ENCODE assay signal across 8 cellular contexts in the genomic region with DNA sequence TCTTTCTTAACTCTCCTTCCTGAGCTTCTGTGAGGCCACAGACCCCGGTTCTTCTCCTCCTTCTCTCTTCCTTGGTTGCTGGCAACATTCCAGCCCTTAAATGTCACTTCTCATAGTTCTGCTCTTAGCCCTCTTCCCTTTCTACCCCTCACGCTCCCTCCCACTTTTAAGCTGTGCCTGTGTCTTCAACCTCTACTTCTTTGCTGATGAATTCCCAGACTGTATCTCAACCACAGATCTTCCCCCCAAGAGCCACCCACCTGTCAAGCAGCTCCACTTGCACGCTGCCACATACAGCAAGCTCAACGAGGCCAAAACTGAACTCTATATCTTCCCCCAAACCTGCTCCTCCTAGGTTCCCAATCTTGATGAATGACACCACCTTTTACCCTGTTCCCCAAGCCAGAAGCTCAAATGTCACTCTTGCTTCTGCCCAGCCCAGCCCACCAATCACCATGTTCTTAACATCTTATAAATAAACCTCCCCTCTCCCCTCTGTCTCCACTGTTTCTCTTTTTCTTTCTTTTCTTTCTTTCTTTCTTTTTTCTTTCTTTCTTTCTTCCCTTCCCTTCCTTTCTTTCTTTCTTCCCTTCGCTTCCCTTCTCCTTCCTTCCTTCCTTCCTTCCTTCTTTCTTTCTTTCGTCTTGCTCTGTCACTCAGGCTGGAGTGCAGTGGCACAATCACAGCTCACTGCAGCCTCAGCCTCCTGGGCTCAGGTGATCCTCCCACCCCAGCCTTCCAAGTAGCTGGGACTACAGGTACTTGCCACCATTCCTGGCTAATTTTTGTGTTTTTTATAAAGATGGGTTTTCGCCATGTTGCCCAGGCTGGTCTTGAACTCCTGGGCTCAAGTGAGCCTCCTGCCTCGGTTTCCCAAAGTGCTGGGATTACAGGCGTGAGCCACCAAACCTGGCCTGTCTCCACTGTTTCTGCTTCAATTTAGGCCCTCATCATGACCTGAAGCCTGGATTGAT. TPM values are rescaled to one million over a fixed set of nuclear protein-coding genes. Genes with fewer than 3 reads are reported as not detected.
DNase-seq lines count a peak whose midpoint lies in the region; FAIRE-seq and TF ChIP-seq lines count a peak whose summit lies in the region.

No MANE protein-coding gene starts in this region.

- H3K4me3 ChIP-seq in WERI-Rb-1 (ENCODE audit: low read depth, low read length): no peak overlapping the region

- no peaks in the 10 kb centered on the region for H3K27me3 ChIP-seq in WERI-Rb-1 (ENCODE audit: insufficient read depth, low read depth, severe bottlenecking)

- H3K9me3 ChIP-seq in WERI-Rb-1 (ENCODE audit: severe bottlenecking): no peaks in the 10 kb centered on the region

- H3K9me3 Mint-ChIP-seq in activated naive CD8-positive, alpha-beta T cell (ENCODE audit: low read depth): no peaks in the 10 kb centered on the region

- no peak overlapping the region for H3K27ac ChIP-seq in WERI-Rb-1

- TF ChIP-seq POLR2A in GM12891 (IDR thresholded peaks at IDR 0.05; ENCODE audit: low read depth, low read length): peak; percentile 72

- peak overlapping the region; percentile 90 for H3K27ac Mint-ChIP-seq in activated naive CD8-positive, alpha-beta T cell

- TF ChIP-seq CTCF in WERI-Rb-1 (IDR thresholded peaks at IDR 0.05; ENCODE audit: low read depth, low read length): no peak

- peak; percentile 86 for FAIRE-seq in GM12891 (lab: Jason Lieb, UNC)

- peaks cover 64% of the 10 kb centered on the region for H3K4me1 Mint-ChIP-seq in activated naive CD8-positive, alpha-beta T cell (ENCODE audit: low read depth)

- no peaks in the 10 kb centered on the region for H3K36me3 Mint-ChIP-seq in activated naive CD8-positive, alpha-beta T cell

- DNase-seq in GM12891 (ENCODE audit: insufficient read length, low spot score) (no peak), NOMO-1 treated with DMSO at 0.1 percent for 48 hours (lab: John Stamatoyannopoulos, UW; ENCODE audit: unreplicated experiment) (peak; percentile 74), NCI-H2107 (lab: John Stamatoyannopoulos, UW) (no peak), NCI-H1694 (lab: John Stamatoyannopoulos, UW) (no peak), NCI-H69 (lab: John Stamatoyannopoulos, UW) (no peak), WERI-Rb-1 (no peak)
- peak in 2 of 3 donors; percentile 46 to 60 for DNase-seq in stimulated activated CD4-positive, alpha-beta T cell treated with anti-CD3 and anti-CD28 coated beads, Interleukin-12 subunit alpha, Interleukin-12 subunit beta, amount 100 ng/mL, for 48 hours (ENCODE audit: low read depth in 2 of 3, low spot score in 1 of 3)

- H3K36me3 ChIP-seq in WERI-Rb-1: no peaks in the 10 kb centered on the region

- no peaks in the 10 kb centered on the region for H3K27me3 Mint-ChIP-seq in activated naive CD8-positive, alpha-beta T cell

- peak overlapping the region; percentile 70 for H3K4me3 Mint-ChIP-seq in activated naive CD8-positive, alpha-beta T cell

TF ChIP-seq in GM12891, 5 proteins besides CTCF, POLR2A, EP300 and RAD21:
- TF ChIP-seq PAX5 (IDR thresholded peaks at IDR 0.05; ENCODE audit: insufficient read depth, low read length, severe bottlenecking) (no peak), POU2F2 (IDR thresholded peaks at IDR 0.05; ENCODE audit: low read depth, low read length) (no peak), TAF1 (IDR thresholded peaks at IDR 0.05; ENCODE audit: low read depth, low read length) (no peak), POLR2AphosphoS5 (IDR thresholded peaks at IDR 0.05; ENCODE audit: low read depth, low read length) (no peak), SPI1 (IDR thresholded peaks at IDR 0.05; ENCODE audit: low read depth, low read length) (no peak; the same call in none of the 2 replicates)
TF ChIP-seq in GM12891: peak in this region for 0.

RNA-seq across cellular contexts. Expression of a gene that starts 19.8 kb away (rescaled TPM):
- 213 TPM for polyA plus RNA-seq in GM12891 (2012; ENCODE audit: low read depth, missing spikeins)

RNA-seq across cellular contexts. Expression of a gene that starts 55.7 kb away (rescaled TPM):
- polyA plus RNA-seq in GM12891 (2012; ENCODE audit: low read depth, missing spikeins): 96.0 TPM

Comparison
In these comparisons a context has a peak if more than half of its experiments do, and no peak if none do; other contexts are left out.
1. DNase-seq: peak in NOMO-1 treated with DMSO at 0.1 percent for 48 hours (single experiment) and stimulated activated CD4-positive, alpha-beta T cell treated with anti-CD3 and anti-CD28 coated beads, Interleukin-12 subunit alpha, Interleukin-12 subunit beta, amount 100 ng/mL, for 48 hours (2 of 3); none in GM12891 (single experiment), NCI-H2107 (single experiment), NCI-H1694 (single experiment), NCI-H69 (single experiment) and WERI-Rb-1 (single experiment).